In the genomic region with DNA sequence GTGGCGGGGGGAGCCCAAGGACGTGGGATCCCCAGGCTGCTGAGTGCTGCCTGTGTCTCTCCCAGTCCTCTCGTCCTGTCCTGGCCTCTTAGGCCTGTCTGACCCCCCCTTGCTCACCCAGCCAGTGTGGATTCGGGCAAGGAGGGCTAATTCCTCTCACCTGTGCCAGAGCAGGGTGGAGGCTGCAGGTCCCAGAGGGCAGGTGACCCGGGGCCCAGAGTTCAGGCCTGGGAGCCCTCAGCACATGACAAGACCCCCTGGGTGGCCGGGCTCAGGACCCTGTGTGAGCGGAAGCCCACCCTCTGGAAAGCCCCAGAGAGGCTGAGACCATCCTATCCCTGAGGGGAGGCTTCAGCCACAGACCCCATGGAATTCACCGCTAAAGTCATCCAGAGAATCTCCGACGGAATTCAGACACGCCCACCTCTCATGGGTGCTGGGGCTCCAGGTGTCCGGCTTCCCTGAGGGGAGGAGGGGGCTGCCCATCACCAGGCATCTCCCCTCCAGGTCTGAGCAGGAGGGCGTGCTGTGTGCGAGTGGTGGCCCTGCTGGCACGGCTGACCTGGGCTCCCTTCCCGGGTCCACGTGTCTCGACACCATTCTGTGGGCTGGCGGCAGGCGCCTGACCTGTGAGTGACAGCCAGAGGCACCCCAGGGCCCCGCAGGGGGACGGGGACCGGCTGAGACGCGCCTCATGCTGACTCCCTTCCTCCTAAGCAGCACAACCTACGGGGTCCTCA, we compare ENCODE assay signal across 18 cellular contexts. TPM values are rescaled to one million over a fixed set of nuclear protein-coding genes. Genes with fewer than 3 reads are reported as not detected.
"Had no signal": no experiment of that assay in that cellular context is flagged by ENCODE, and none has a peak within 500 bp of the region (broad histone marks: within the 10 kb centered on the region; RNA-seq: fewer than 3 reads in every experiment).

No MANE protein-coding gene starts in this region.

- H3K9me3 ChIP-seq: adrenal gland, esophagus muscularis mucosa, gastroesophageal sphincter, heart left ventricle, pancreas, stomach had no signal

- ATAC-seq: activated naive CD4-positive, alpha-beta T cell treated with anti-CD3 and anti-CD28 coated beads, Interleukin-2, amount 50 U/mL, for 72 hours; activated T-cell treated with anti-CD3 and anti-CD28 coated beads, Interleukin-2, amount 50 U/mL, for 72 hours; gastroesophageal sphincter; heart left ventricle; pancreas had no signal

- DNase-seq: activated CD4-positive, alpha-beta T cell treated with anti-CD3 and anti-CD28 coated beads, Interleukin-2, amount 10 ng/mL, durations not matched to agents 7 days and 5 days; activated CD8-positive, alpha-beta memory T cell treated with anti-CD3 and anti-CD28 coated beads, Interleukin-2, amount 50 U/mL, for 4 hours; activated gamma-delta T cell treated with Interleukin-2 at 50 U/mL for 16 hours; activated T-cell treated with anti-CD3 and anti-CD28 coated beads, Interleukin-2, amount 50 U/mL, for 72 hours; effector CD8-positive, alpha-beta T cell; stimulated activated CD4-positive, alpha-beta T cell treated with anti-CD3 and anti-CD28 coated beads, Interleukin-15, amount 100 ng/mL, for 24 hours; stimulated activated CD4-positive, alpha-beta T cell treated with anti-CD3 and anti-CD28 coated beads, Interleukin-4, amount 100 ng/mL, for 1 hour; stomach; T-helper 9 cell had no signal

- H3K36me3 ChIP-seq: adrenal gland, esophagus muscularis mucosa, gastroesophageal sphincter, heart left ventricle, pancreas, stomach had no signal

- H3K4me3 ChIP-seq: adrenal gland, esophagus muscularis mucosa, gastroesophageal sphincter, heart left ventricle, pancreas, stomach had no signal

- H3K27ac ChIP-seq: esophagus muscularis mucosa, gastroesophageal sphincter, heart left ventricle, pancreas, stomach had no signal

- FAIRE-seq: bronchial epithelial cell, endothelial cell of umbilical vein, pancreas had no signal

- H3K27me3 ChIP-seq: adrenal gland had no signal

RNA-seq across cellular contexts. Expression of gene KNDC1, which starts 5.0 kb away (rescaled TPM):
- total RNA-seq: endothelial cell of umbilical vein, myocyte had no signal
- polyA plus RNA-seq: endothelial cell of umbilical vein had no signal
